In the genomic region with DNA sequence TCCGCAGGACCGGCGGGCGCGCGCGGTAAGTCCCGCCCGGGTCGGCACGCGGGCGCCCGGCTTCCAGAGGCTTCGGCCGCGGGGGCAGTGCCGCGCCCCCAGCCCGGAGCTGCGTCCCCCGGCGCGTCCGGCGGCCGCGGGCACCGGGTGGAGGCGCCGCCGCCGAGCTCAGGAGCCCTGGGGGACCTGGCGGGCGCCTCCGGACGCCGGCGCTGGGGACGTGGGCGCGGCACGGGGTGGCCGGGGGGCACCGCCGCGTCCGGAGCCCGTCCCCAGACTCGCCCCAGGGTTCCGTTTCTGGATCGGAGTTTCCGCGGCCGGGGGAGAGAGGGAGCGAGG, we compare ENCODE assay signal across 1 cellular context.
TF ChIP-seq lines count a peak whose summit lies in the region.

No MANE protein-coding gene starts in this region.

TF ChIP-seq in HepG2, 621 proteins besides CTCF, POLR2A, EP300 and RAD21:
- TF ChIP-seq KDM1A (CRISPR knock-in tag; IDR thresholded peaks at IDR 0.05) = no peak
- TF ChIP-seq, protein P1, sequence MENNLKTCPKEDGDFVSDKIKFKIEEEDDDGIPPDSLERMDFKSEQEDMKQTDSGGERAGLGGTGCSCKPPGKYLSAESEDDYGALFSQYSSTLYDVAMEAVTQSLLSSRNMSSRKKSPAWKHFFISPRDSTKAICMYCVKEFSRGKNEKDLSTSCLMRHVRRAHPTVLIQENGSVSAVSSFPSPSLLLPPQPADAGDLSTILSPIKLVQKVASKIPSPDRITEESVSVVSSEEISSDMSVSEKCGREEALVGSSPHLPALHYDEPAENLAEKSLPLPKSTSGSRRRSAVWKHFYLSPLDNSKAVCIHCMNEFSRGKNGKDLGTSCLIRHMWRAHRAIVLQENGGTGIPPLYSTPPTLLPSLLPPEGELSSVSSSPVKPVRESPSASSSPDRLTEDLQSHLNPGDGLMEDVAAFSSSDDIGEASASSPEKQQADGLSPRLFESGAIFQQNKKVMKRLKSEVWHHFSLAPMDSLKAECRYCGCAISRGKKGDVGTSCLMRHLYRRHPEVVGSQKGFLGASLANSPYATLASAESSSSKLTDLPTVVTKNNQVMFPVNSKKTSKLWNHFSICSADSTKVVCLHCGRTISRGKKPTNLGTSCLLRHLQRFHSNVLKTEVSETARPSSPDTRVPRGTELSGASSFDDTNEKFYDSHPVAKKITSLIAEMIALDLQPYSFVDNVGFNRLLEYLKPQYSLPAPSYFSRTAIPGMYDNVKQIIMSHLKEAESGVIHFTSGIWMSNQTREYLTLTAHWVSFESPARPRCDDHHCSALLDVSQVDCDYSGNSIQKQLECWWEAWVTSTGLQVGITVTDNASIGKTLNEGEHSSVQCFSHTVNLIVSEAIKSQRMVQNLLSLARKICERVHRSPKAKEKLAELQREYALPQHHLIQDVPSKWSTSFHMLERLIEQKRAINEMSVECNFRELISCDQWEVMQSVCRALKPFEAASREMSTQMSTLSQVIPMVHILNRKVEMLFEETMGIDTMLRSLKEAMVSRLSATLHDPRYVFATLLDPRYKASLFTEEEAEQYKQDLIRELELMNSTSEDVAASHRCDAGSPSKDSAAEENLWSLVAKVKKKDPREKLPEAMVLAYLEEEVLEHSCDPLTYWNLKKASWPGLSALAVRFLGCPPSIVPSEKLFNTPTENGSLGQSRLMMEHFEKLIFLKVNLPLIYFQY (CRISPR knock-in tag; IDR thresholded peaks at IDR 0.05; ENCODE audit: borderline replicate concordance) = no peak
- TF ChIP-seq MEF2D (CRISPR knock-in tag; IDR thresholded peaks at IDR 0.05) = no peak
- TF ChIP-seq JUND (CRISPR knock-in tag; IDR thresholded peaks at IDR 0.05) = no peak
- no peak for TF ChIP-seq IRF1 (CRISPR knock-in tag; IDR thresholded peaks at IDR 0.05; ENCODE audit: low read depth)
- TF ChIP-seq GTF3A (CRISPR knock-in tag; conservative IDR thresholded peaks at IDR 0.05) = no peak
- TF ChIP-seq MAF1 (CRISPR knock-in tag; IDR thresholded peaks at IDR 0.05; ENCODE audit: borderline replicate concordance) = no peak
- no peak for TF ChIP-seq ATF1 (CRISPR knock-in tag; IDR thresholded peaks at IDR 0.05)
- no peak for TF ChIP-seq ZNF766 (CRISPR knock-in tag; IDR thresholded peaks at IDR 0.05; ENCODE audit: borderline replicate concordance)
- no peak for TF ChIP-seq HES4 (CRISPR knock-in tag; IDR thresholded peaks at IDR 0.05; ENCODE audit: borderline replicate concordance)
